In genomic region chr12:57195655-57196371, GRCh38 we compare ENCODE assay signal across 28 cellular contexts. TPM values are rescaled to one million over a fixed set of nuclear protein-coding genes. Genes with fewer than 3 reads are reported as not detected.
DNase-seq lines count a peak whose midpoint lies in the region; ATAC-seq and TF ChIP-seq lines count a peak whose summit lies in the region.
"Had no signal": no experiment of that assay in that cellular context is flagged by ENCODE, and none has a peak within 500 bp of the region (broad histone marks: within the 10 kb centered on the region; RNA-seq: fewer than 3 reads in every experiment).

No MANE protein-coding gene starts in this region.

- H3K4me3 ChIP-seq in heart left ventricle (no peak overlapping the region), upper lobe of right lung (no peak overlapping the region)
- H3K4me3 ChIP-seq: colonic mucosa, esophagus squamous epithelium, GM23338, ovary, right atrium auricular region, testis had no signal

- H3K9me3 Mint-ChIP-seq in natural killer cell treated with Interleukin-12 subunit alpha and Interleukin-12 subunit beta and Interleukin-15 and Interleukin-18, amount 100 ng/mL, for 72 hours = no peaks in the 10 kb centered on the region
- H3K9me3 Mint-ChIP-seq: activated CD4-positive, alpha-beta memory T cell treated with anti-CD3 and anti-CD28 coated beads, Interleukin-2, amount 10 ng/mL, durations not matched to agents 7 days and 5 days; CD4-positive, CD25-positive, alpha-beta regulatory T cell; endodermal cell; GM23338 had no signal

- WGBS in heart left ventricle, 4 donors = 76 to 88% (median 84%) methylated on average over 9 to 33 of the region's 33 CpGs

- no peak overlapping the region for H3K4me3 Mint-ChIP-seq in natural killer cell treated with Interleukin-12 subunit alpha and Interleukin-12 subunit beta and Interleukin-15 and Interleukin-18, amount 100 ng/mL, for 72 hours
- H3K4me3 Mint-ChIP-seq: activated CD4-positive, alpha-beta memory T cell treated with anti-CD3 and anti-CD28 coated beads, Interleukin-2, amount 10 ng/mL, durations not matched to agents 7 days and 5 days; CD4-positive, CD25-positive, alpha-beta regulatory T cell; endodermal cell; GM23338 had no signal

- H3K36me3 ChIP-seq in heart left ventricle (peaks cover 0 to 99% (median 96%) of the 10 kb centered on the region in 9 donors), upper lobe of right lung (peaks cover 90% of the 10 kb centered on the region)

- peak; percentile 35 for DNase-seq in Daoy (ENCODE audit: low read depth)
- peak; percentile 46 for DNase-seq in MV-4-11 (lab: John Stamatoyannopoulos, UW)
- DNase-seq in natural killer cell treated with Interleukin-12 subunit alpha and Interleukin-12 subunit beta and Interleukin-15 and Interleukin-18, amount 100 ng/mL, for 72 hours (ENCODE audit: low spot score) = no peak
- DNase-seq in heart left ventricle = no peak
- no peak for DNase-seq in stimulated activated naive CD4-positive, alpha-beta T cell treated with Interleukin-2 at 50 U/mL for 16 hours (lab: John Stamatoyannopoulos, UW)
- DNase-seq in upper lobe of right lung = no peak
- DNase-seq: activated CD4-positive, alpha-beta memory T cell treated with anti-CD3 and anti-CD28 coated beads, Interleukin-2, amount 10 ng/mL, durations not matched to agents 7 days and 5 days; activated effector memory CD4-positive, alpha-beta T cell treated with anti-CD3 and anti-CD28 coated beads, Interleukin-2, amount 50 U/mL, for 16 hours; brain microvascular endothelial cell; CD4-positive, CD25-positive, alpha-beta regulatory T cell; colonic mucosa; endodermal cell; esophagus squamous epithelium; mesendoderm; NCI-H1092 treated with DMSO at 0.1 percent for 48 hours; NCI-H2029; NCI-H2227 treated with DMSO at 0.1 percent for 48 hours; ovary; stimulated activated CD4-positive, alpha-beta T cell treated with anti-CD3 and anti-CD28 coated beads, Interleukin-4, amount 100 ng/mL, for 24 hours; stimulated activated naive CD4-positive, alpha-beta T cell; T1000; testis had no signal

- ATAC-seq in natural killer cell treated with Interleukin-12 subunit alpha and Interleukin-12 subunit beta and Interleukin-15 and Interleukin-18, amount 100 ng/mL, for 72 hours = peak; percentile 69 to 81
- ATAC-seq in heart left ventricle (no peak), upper lobe of right lung (no peak)
- ATAC-seq: GM23338 had no signal

- H3K4me1 ChIP-seq in heart left ventricle = peaks cover 0 to 1% (median 0%) of the 10 kb centered on the region in 12 donors
- no peaks in the 10 kb centered on the region for H3K4me1 ChIP-seq in upper lobe of right lung
- H3K4me1 ChIP-seq: colonic mucosa, esophagus squamous epithelium, testis had no signal

- peaks cover 0 to 12% of the 10 kb centered on the region in 2 donors for H3K27me3 Mint-ChIP-seq in natural killer cell treated with Interleukin-12 subunit alpha and Interleukin-12 subunit beta and Interleukin-15 and Interleukin-18, amount 100 ng/mL, for 72 hours
- H3K27me3 Mint-ChIP-seq: CD4-positive, CD25-positive, alpha-beta regulatory T cell had no signal

- H3K4me1 Mint-ChIP-seq in natural killer cell treated with Interleukin-12 subunit alpha and Interleukin-12 subunit beta and Interleukin-15 and Interleukin-18, amount 100 ng/mL, for 72 hours (ENCODE audit: low read depth in 2 of 2) = peaks cover 6 to 9% of the 10 kb centered on the region in 2 donors
- H3K4me1 Mint-ChIP-seq: activated CD4-positive, alpha-beta memory T cell treated with anti-CD3 and anti-CD28 coated beads, Interleukin-2, amount 10 ng/mL, durations not matched to agents 7 days and 5 days; CD4-positive, CD25-positive, alpha-beta regulatory T cell; endodermal cell; GM23338 had no signal

- H3K27me3 ChIP-seq in heart left ventricle (no peaks in the 10 kb centered on the region), upper lobe of right lung (no peaks in the 10 kb centered on the region)
- H3K27me3 ChIP-seq: brain microvascular endothelial cell, colonic mucosa, esophagus squamous epithelium, ovary, right atrium auricular region, testis had no signal

- no peaks in the 10 kb centered on the region for H3K36me3 Mint-ChIP-seq in natural killer cell treated with Interleukin-12 subunit alpha and Interleukin-12 subunit beta and Interleukin-15 and Interleukin-18, amount 100 ng/mL, for 72 hours
- H3K36me3 Mint-ChIP-seq: CD4-positive, CD25-positive, alpha-beta regulatory T cell had no signal

- TF ChIP-seq CTCF in heart left ventricle (IDR thresholded peaks at IDR 0.05) (no peak), upper lobe of right lung (IDR thresholded peaks at IDR 0.05) (no peak)

- intact Hi-C loops in heart left ventricle (cut with DNase I) (no loop called here), upper lobe of right lung (cut with DNase I) (no loop called here)

- H3K27ac ChIP-seq in angular gyrus (ENCODE audit: low read depth, low read length) = peak overlapping the region; percentile 71
- H3K27ac ChIP-seq in heart left ventricle = no peak overlapping the region
- no peak overlapping the region for H3K27ac ChIP-seq in upper lobe of right lung
- H3K27ac ChIP-seq: brain microvascular endothelial cell, colonic mucosa, esophagus squamous epithelium, ovary, right atrium auricular region, testis had no signal

- TF ChIP-seq POLR2A in heart left ventricle (IDR thresholded peaks at IDR 0.05) = no peak

- H3K9me3 ChIP-seq in heart left ventricle = no peaks in the 10 kb centered on the region
- H3K9me3 ChIP-seq in upper lobe of right lung = no peaks in the 10 kb centered on the region
- H3K9me3 ChIP-seq: colonic mucosa, esophagus squamous epithelium, ovary, right atrium auricular region, testis had no signal

- no peak overlapping the region for H3K27ac Mint-ChIP-seq in natural killer cell treated with Interleukin-12 subunit alpha and Interleukin-12 subunit beta and Interleukin-15 and Interleukin-18, amount 100 ng/mL, for 72 hours
- H3K27ac Mint-ChIP-seq: activated CD4-positive, alpha-beta memory T cell treated with anti-CD3 and anti-CD28 coated beads, Interleukin-2, amount 10 ng/mL, durations not matched to agents 7 days and 5 days; GM23338 had no signal

RNA-seq across cellular contexts. Expression of gene NXPH4, which starts 20.8 kb away (rescaled TPM):
- total RNA-seq in Daoy (2014; rRNA removed; shearing (Covaris generic)) = 0.33 and 1.7 TPM in 2 replicates
- total RNA-seq in natural killer cell treated with Interleukin-12 subunit alpha and Interleukin-12 subunit beta and Interleukin-15 and Interleukin-18, amount 100 ng/mL, for 72 hours = under 1 TPM in 1 of 2 donors, not detected in 1; 0.73 TPM
- total RNA-seq in heart left ventricle = 1 to 10 TPM; 1.9 to 8.0 (median 3.2) TPM
- 1 to 10 TPM; 1.3 to 2.3 TPM for polyA plus RNA-seq in heart left ventricle
- total RNA-seq in upper lobe of right lung = not detected

RNA-seq across cellular contexts. Expression of gene SHMT2, which starts 33.7 kb away (rescaled TPM):
- total RNA-seq in Daoy (2014; rRNA removed; shearing (Covaris generic)) = 196 and 236 TPM in 2 replicates
- 100 to 1,000 TPM; 262 to 355 TPM for total RNA-seq in natural killer cell treated with Interleukin-12 subunit alpha and Interleukin-12 subunit beta and Interleukin-15 and Interleukin-18, amount 100 ng/mL, for 72 hours
- total RNA-seq in heart left ventricle = 10 to 100 TPM; 26.2 to 46.7 (median 35.5) TPM
- 10 to 100 TPM; 15.9 to 76.5 TPM for polyA plus RNA-seq in heart left ventricle
- total RNA-seq in upper lobe of right lung = 59.2 TPM

RNA-seq across cellular contexts. Expression of gene LRP1-AS, which starts 48.4 kb away (rescaled TPM):
- not detected in 2 replicates for total RNA-seq in Daoy (2014; rRNA removed; shearing (Covaris generic))
- total RNA-seq in natural killer cell treated with Interleukin-12 subunit alpha and Interleukin-12 subunit beta and Interleukin-15 and Interleukin-18, amount 100 ng/mL, for 72 hours = not detected
- not detected for total RNA-seq in heart left ventricle
- polyA plus RNA-seq in heart left ventricle = not detected
- total RNA-seq in upper lobe of right lung = not detected
- total RNA-seq: activated CD4-positive, alpha-beta memory T cell treated with anti-CD3 and anti-CD28 coated beads, Interleukin-2, amount 10 ng/mL, durations not matched to agents 7 days and 5 days; CD4-positive, CD25-positive, alpha-beta regulatory T cell; colonic mucosa; endodermal cell; esophagus squamous epithelium; frontal cortex; GM23338; HT1080; left lobe of liver; ovary; right atrium auricular region; testis had no signal
- polyA plus RNA-seq: CD4-positive, CD25-positive, alpha-beta regulatory T cell; ovary had no signal

RNA-seq across cellular contexts. Expression of gene STAC3, which starts 55.2 kb away (rescaled TPM):
- 0.69 TPM in 1 of 2 replicates, not detected in the other for total RNA-seq in Daoy (2014; rRNA removed; shearing (Covaris generic))
- 1 to 10 TPM; 2.5 to 6.1 TPM for total RNA-seq in natural killer cell treated with Interleukin-12 subunit alpha and Interleukin-12 subunit beta and Interleukin-15 and Interleukin-18, amount 100 ng/mL, for 72 hours
- total RNA-seq in heart left ventricle (1 to 10 TPM in 3 of 9 donors, under 1 TPM in 5, not detected in 1; 0.47 to 5.7 (median 0.92) TPM), upper lobe of right lung (6.0 TPM)
- polyA plus RNA-seq in heart left ventricle = under 1 TPM; 0.61 to 0.67 TPM

Comparison
In these comparisons a context has a peak if more than half of its experiments do, and no peak if none do; other contexts are left out.
1. DNase-seq: peak in Daoy (single experiment) and MV-4-11 (single experiment); none in natural killer cell treated with Interleukin-12 subunit alpha and Interleukin-12 subunit beta and Interleukin-15 and Interleukin-18, amount 100 ng/mL, for 72 hours (single experiment), heart left ventricle (0 of 5), stimulated activated naive CD4-positive, alpha-beta T cell treated with Interleukin-2 at 50 U/mL for 16 hours (single experiment) and upper lobe of right lung (single experiment).
2. ATAC-seq: peak in natural killer cell treated with Interleukin-12 subunit alpha and Interleukin-12 subunit beta and Interleukin-15 and Interleukin-18, amount 100 ng/mL, for 72 hours (2 of 2); none in heart left ventricle (0 of 4) and upper lobe of right lung (single experiment).